In the genomic region with DNA sequence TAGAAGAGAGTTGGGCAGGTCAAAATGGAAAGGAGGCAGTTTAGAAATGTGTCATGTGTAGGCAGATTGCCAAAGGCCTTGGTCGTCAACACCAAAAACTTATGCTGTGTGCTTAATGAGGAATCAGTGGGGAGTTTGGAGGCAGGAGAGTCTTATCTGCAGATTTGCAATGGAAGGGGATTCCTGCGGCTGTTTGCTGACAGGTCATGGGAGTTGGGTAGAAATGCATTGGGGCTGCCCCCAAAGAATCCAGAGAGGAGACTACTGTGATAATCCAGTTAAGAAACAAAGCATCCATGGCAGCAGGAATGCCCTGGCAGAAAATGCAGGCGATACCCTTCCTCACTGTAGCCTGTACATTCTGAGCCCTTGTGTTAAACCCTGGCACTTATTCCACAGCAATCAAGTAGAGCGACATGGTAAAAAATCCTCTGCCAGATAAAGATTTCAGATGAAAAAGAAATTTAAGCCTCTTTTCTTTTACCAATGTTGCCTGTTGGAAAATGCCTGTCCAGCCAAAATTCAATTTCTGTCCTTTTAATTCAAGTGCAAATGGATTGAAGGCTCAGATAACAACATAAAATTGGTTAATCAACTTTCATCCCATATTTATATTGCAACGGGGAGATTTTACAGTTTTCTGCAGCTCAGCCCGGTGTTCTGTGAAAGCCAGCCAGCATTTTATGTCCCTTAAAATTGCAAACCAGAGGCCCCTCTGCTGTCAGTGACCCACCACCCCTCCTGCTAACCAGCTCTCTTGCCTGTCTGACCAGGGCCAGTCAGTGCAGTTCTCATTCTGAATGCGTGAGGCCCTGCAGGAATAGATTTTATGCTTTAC, we compare ENCODE assay signal across 30 cellular contexts.
DNase-seq lines count a peak whose midpoint lies in the region; ATAC-seq, FAIRE-seq and TF ChIP-seq lines count a peak whose summit lies in the region.
"Had no signal": no experiment of that assay in that cellular context is flagged by ENCODE, and none has a peak within 500 bp of the region (broad histone marks: within the 10 kb centered on the region; RNA-seq: fewer than 3 reads in every experiment).

No MANE protein-coding gene starts in this region.

- no peak for FAIRE-seq in astrocyte (lab: Jason Lieb, UNC)
- FAIRE-seq: GM12892 had no signal

- TF ChIP-seq POLR2A in lower leg skin (IDR thresholded peaks at IDR 0.05) (no peak), upper lobe of left lung (IDR thresholded peaks at IDR 0.05) (no peak)

- H3K4me1 ChIP-seq in GM23248 (ENCODE audit: insufficient read depth) (peaks cover 17% of the 10 kb centered on the region), astrocyte (ENCODE audit: insufficient read depth, low read length) (no peaks in the 10 kb centered on the region), upper lobe of left lung (no peaks in the 10 kb centered on the region)
- H3K4me1 ChIP-seq: colonic mucosa, esophagus squamous epithelium had no signal

- H3K27me3 Mint-ChIP-seq in astrocyte (ENCODE audit: low read depth, unreplicated experiment), result peaks cover 13% of the 10 kb centered on the region
- H3K27me3 Mint-ChIP-seq: activated B cell treated with CpG ODN at 0.5 μM for 24 hours; activated naive CD8-positive, alpha-beta T cell treated with anti-CD3 and anti-CD28 coated beads, Interleukin-2, amount 50 U/mL, for 24 hours had no signal

- H3F3A ChIP-seq in GM23248 (ENCODE audit: insufficient read depth), result peaks cover 18% of the 10 kb centered on the region; the same call in 1 of the 2 replicates

- H2AFZ ChIP-seq in GM23248 (no peak overlapping the region), astrocyte (ENCODE audit: low read depth, low read length) (no peak overlapping the region)

- intact Hi-C loops in lower leg skin (cut with DNase I; ENCODE audit: low total_unique reads), result no loop called here

- H3K36me3 Mint-ChIP-seq in astrocyte (ENCODE audit: low read depth, unreplicated experiment), result no peaks in the 10 kb centered on the region
- H3K36me3 Mint-ChIP-seq: CD14-positive monocyte, immature natural killer cell, naive B cell had no signal

- H3K36me3 ChIP-seq in GM23248 (ENCODE audit: low read depth) (no peaks in the 10 kb centered on the region), astrocyte (ENCODE audit: insufficient read depth, low read length) (no peaks in the 10 kb centered on the region), upper lobe of left lung (no peaks in the 10 kb centered on the region)
- H3K36me3 ChIP-seq: colonic mucosa, esophagus squamous epithelium, spleen had no signal

- WGBS in GM23248 (ENCODE audit: low coverage in 1 of 2, low lambda C conversion rate in 2 of 2, missing lambda C conversion rate in 2 of 2), 2 experiments, result 71 to 76% methylated on average over 7 of the region's 7 CpGs
- WGBS in lower leg skin, 2 donors, result 71 to 73% methylated on average over 7 of the region's 7 CpGs
- WGBS in upper lobe of left lung, 2 donors, result 83 to 87% methylated on average over 7 of the region's 7 CpGs

- no peaks in the 10 kb centered on the region for H3K9me2 ChIP-seq in GM23248 (ENCODE audit: insufficient read depth)

- no peak overlapping the region for H3K9ac ChIP-seq in GM23248
- no peak overlapping the region for H3K9ac ChIP-seq in astrocyte (ENCODE audit: low read length)

- TF ChIP-seq CTCF in astrocyte (IDR thresholded peaks at IDR 0.05; ENCODE audit: insufficient read depth, low read depth, low read length) (no peak), fibroblast of pulmonary artery (IDR thresholded peaks at IDR 0.05; ENCODE audit: low read length, missing control alignments) (no peak), retinal pigment epithelial cell (conservative IDR thresholded peaks at IDR 0.05; ENCODE audit: low read depth, low read length) (no peak), lower leg skin (IDR thresholded peaks at IDR 0.05) (no peak), upper lobe of left lung (IDR thresholded peaks at IDR 0.05) (no peak)

- no peaks in the 10 kb centered on the region for H4K20me1 ChIP-seq in GM23248 (ENCODE audit: insufficient read depth)
- H4K20me1 ChIP-seq in astrocyte (ENCODE audit: insufficient read depth, low read length), result no peaks in the 10 kb centered on the region

- no peaks in the 10 kb centered on the region for H3K9me3 ChIP-seq in GM23248 (ENCODE audit: low read depth)
- no peaks in the 10 kb centered on the region for H3K9me3 ChIP-seq in astrocyte (ENCODE audit: insufficient read depth, low read depth, low read length)
- H3K9me3 ChIP-seq in upper lobe of left lung, result no peaks in the 10 kb centered on the region
- H3K9me3 ChIP-seq: colonic mucosa, esophagus squamous epithelium, spleen had no signal

- no peak overlapping the region for H3K4me3 Mint-ChIP-seq in astrocyte (ENCODE audit: unreplicated experiment)
- H3K4me3 Mint-ChIP-seq: activated B cell treated with CpG ODN at 0.5 μM for 24 hours; activated naive CD8-positive, alpha-beta T cell treated with anti-CD3 and anti-CD28 coated beads, Interleukin-2, amount 50 U/mL, for 24 hours; CD14-positive monocyte; immature natural killer cell; naive B cell had no signal

- H3K4me2 ChIP-seq in GM23248 (ENCODE audit: unreplicated experiment), result no peak overlapping the region
- no peak overlapping the region for H3K4me2 ChIP-seq in astrocyte (ENCODE audit: low read length)

- in situ Hi-C loops in GM23248 (cut with MboI), result no loop called here

- no peak for TF ChIP-seq EP300 in upper lobe of left lung (IDR thresholded peaks at IDR 0.05)

- H3K4me1 Mint-ChIP-seq in astrocyte (ENCODE audit: low read depth, unreplicated experiment), result peaks cover 6% of the 10 kb centered on the region
- H3K4me1 Mint-ChIP-seq: activated B cell treated with CpG ODN at 0.5 μM for 24 hours; activated naive CD8-positive, alpha-beta T cell treated with anti-CD3 and anti-CD28 coated beads, Interleukin-2, amount 50 U/mL, for 24 hours; CD14-positive monocyte; immature natural killer cell; naive B cell had no signal

- H3K27ac Mint-ChIP-seq in astrocyte (ENCODE audit: unreplicated experiment), result no peak overlapping the region
- H3K27ac Mint-ChIP-seq: activated B cell treated with CpG ODN at 0.5 μM for 24 hours; activated naive CD8-positive, alpha-beta T cell treated with anti-CD3 and anti-CD28 coated beads, Interleukin-2, amount 50 U/mL, for 24 hours; CD14-positive monocyte; immature natural killer cell had no signal

- H3K27me3 ChIP-seq in GM23248 (replicated peaks; ENCODE audit: insufficient read depth) (no peaks in the 10 kb centered on the region), astrocyte (ENCODE audit: insufficient read depth, low read length) (peaks cover 5% of the 10 kb centered on the region), upper lobe of left lung (no peaks in the 10 kb centered on the region)
- H3K27me3 ChIP-seq: colonic mucosa, esophagus squamous epithelium, spleen had no signal

- no peaks in the 10 kb centered on the region for H3K9me3 Mint-ChIP-seq in astrocyte (ENCODE audit: unreplicated experiment)
- H3K9me3 Mint-ChIP-seq: activated B cell treated with CpG ODN at 0.5 μM for 24 hours; activated naive CD8-positive, alpha-beta T cell treated with anti-CD3 and anti-CD28 coated beads, Interleukin-2, amount 50 U/mL, for 24 hours; HFFc6 had no signal

- H3K27ac ChIP-seq in GM23248 (no peak overlapping the region), astrocyte (ENCODE audit: low read depth, low read length) (no peak overlapping the region), upper lobe of left lung (no peak overlapping the region)
- H3K27ac ChIP-seq: colonic mucosa, esophagus squamous epithelium, HL-60, spleen had no signal

- H3K79me2 ChIP-seq in GM23248 (ENCODE audit: insufficient read depth) (no peaks in the 10 kb centered on the region), astrocyte (ENCODE audit: insufficient read depth, low read length) (no peaks in the 10 kb centered on the region)

- peak; percentile 39 for DNase-seq in GM23248
- DNase-seq in astrocyte (ENCODE audit: low read depth), result peak; percentile 48
- DNase-seq in fibroblast of pulmonary artery (ENCODE audit: low read depth), result peak; percentile 8
- peak; percentile 2 for DNase-seq in retinal pigment epithelial cell (ENCODE audit: low read depth)
- DNase-seq in lower leg skin (ENCODE audit: low spot score in 2 of 2), result no peak
- no peak for DNase-seq in upper lobe of left lung
- no peak for DNase-seq in DMS153 (lab: John Stamatoyannopoulos, UW)
- DNase-seq: activated B cell treated with CpG ODN at 0.5 μM for 24 hours; activated CD4-positive, alpha-beta T cell treated with anti-CD3 and anti-CD28 coated beads, Interleukin-2, amount 50 U/mL, for 1 hour; activated naive CD8-positive, alpha-beta T cell treated with anti-CD3 and anti-CD28 coated beads, Interleukin-2, amount 50 U/mL, for 24 hours; activated T-cell treated with anti-CD3 and anti-CD28 coated beads, Interleukin-2, amount 50 U/mL, for 48 hours; Calu3; colonic mucosa; esophagus squamous epithelium; hypothalamus; immature natural killer cell; naive B cell; NCI-H1436; NCI-H2081 treated with DMSO at 0.1 percent for 48 hours; NCI-H510A treated with DMSO at 0.1 percent for 48 hours; NK-92 treated with Interleukin-12 subunit alpha and Interleukin-12 subunit beta, amount 100 ng/mL, for 24 hours; SHP77; spleen; stimulated activated CD4-positive, alpha-beta T cell treated with anti-CD3 and anti-CD28 coated beads, Interleukin-4, amount 100 ng/mL, for 1 hour had no signal

- no peak overlapping the region for H3K4me3 ChIP-seq in GM23248
- no peak overlapping the region for H3K4me3 ChIP-seq in astrocyte (ENCODE audit: insufficient read depth, low read depth, low read length)
- no peak overlapping the region for H3K4me3 ChIP-seq in fibroblast of pulmonary artery (replicated peaks; ENCODE audit: low read depth, low read length)
- no peak overlapping the region for H3K4me3 ChIP-seq in retinal pigment epithelial cell (ENCODE audit: low read length)
- no peak overlapping the region for H3K4me3 ChIP-seq in lower leg skin (ENCODE audit: low read depth, poor library complexity, severe bottlenecking)
- no peak overlapping the region for H3K4me3 ChIP-seq in upper lobe of left lung
- H3K4me3 ChIP-seq: colonic mucosa, esophagus squamous epithelium, spleen had no signal

- ATAC-seq in HG02642 (IDR thresholded peaks at IDR 0.05; ENCODE audit: poor library complexity, unreplicated experiment), result no peak
- ATAC-seq in upper lobe of left lung (ENCODE audit: low FRiP score in 2 of 2), result no peak
- ATAC-seq: activated naive CD8-positive, alpha-beta T cell treated with anti-CD3 and anti-CD28 coated beads, Interleukin-2, amount 50 U/mL, for 24 hours; left lobe of liver had no signal

Comparison
In these comparisons a context has a peak if more than half of its experiments do, and no peak if none do; other contexts are left out.
1. DNase-seq: peak in GM23248 (single experiment), astrocyte (single experiment), fibroblast of pulmonary artery (single experiment) and retinal pigment epithelial cell (single experiment); none in lower leg skin (0 of 2), upper lobe of left lung (0 of 2) and DMS153 (single experiment).